In genomic region chr12:10362325-10362724, GRCh38 we compare ENCODE assay signal across 15 cellular contexts. TPM values are rescaled to one million over a fixed set of nuclear protein-coding genes. Genes with fewer than 3 reads are reported as not detected.
DNase-seq lines count a peak whose midpoint lies in the region; ATAC-seq and TF ChIP-seq lines count a peak whose summit lies in the region.
"Had no signal": no experiment of that assay in that cellular context is flagged by ENCODE, and none has a peak within 500 bp of the region (broad histone marks: within the 10 kb centered on the region; RNA-seq: fewer than 3 reads in every experiment).

No MANE protein-coding gene starts in this region.

- H3K9me3 Mint-ChIP-seq in CD14-positive monocyte (peaks cover 0 to 12% (median 3%) of the 10 kb centered on the region in 7 donors), T-cell (no peaks in the 10 kb centered on the region)
- H3K9me3 Mint-ChIP-seq: immature natural killer cell had no signal

- ATAC-seq in GM19035 (IDR thresholded peaks at IDR 0.05; ENCODE audit: unreplicated experiment) (no peak), T-cell (replicated peaks in 1 of 4) (no peak)

- H3K4me3 Mint-ChIP-seq in CD14-positive monocyte (no peak overlapping the region), T-cell (peak overlapping the region in 1 of 3 donors; percentile 40)
- H3K4me3 Mint-ChIP-seq: immature natural killer cell had no signal

- no peaks in the 10 kb centered on the region for H3K36me3 Mint-ChIP-seq in CD14-positive monocyte
- H3K36me3 Mint-ChIP-seq in T-cell, result peaks cover 3% of the 10 kb centered on the region

- 53% methylated on average over 3 of the region's 3 CpGs for whole genome bisulfite sequencing in thymus

- H3K27me3 Mint-ChIP-seq in CD14-positive monocyte (ENCODE audit: low read depth in 3 of 3) (peaks cover 0 to 4% (median 2%) of the 10 kb centered on the region in 3 donors), T-cell (no peaks in the 10 kb centered on the region)

- H3K27ac ChIP-seq in VCaP (peak overlapping the region; percentile 96), thymus (ENCODE audit: low read depth) (peak overlapping the region; percentile 1)

- CTCF ChIA-PET in T-cell (lab: Charles Lee), result no interaction called here

- H3K4me1 ChIP-seq in thymus (ENCODE audit: control insufficient read depth, insufficient read depth, low read length), result peaks cover 13% of the 10 kb centered on the region

- TF ChIP-seq CTCF in VCaP (conservative IDR thresholded peaks at IDR 0.05) (no peak), CD14-positive monocyte (IDR thresholded peaks at IDR 0.05) (no peak)

- intact Hi-C loops in CD14-positive monocyte (cut with micrococcal nuclease), result loop anchor here in 1 of 2 donors (5.0 kb wide), 1 partner anchor 45 kb away; the partner anchor contains the start of gene KLRC4

- no peaks in the 10 kb centered on the region for H3K9me3 ChIP-seq in thymus (ENCODE audit: control insufficient read depth)
- H3K9me3 ChIP-seq: thoracic aorta had no signal

- H3K4me3 ChIP-seq in thymus (ENCODE audit: low read length), result no peak overlapping the region
- H3K4me3 ChIP-seq: thoracic aorta had no signal

- POLR2A ChIA-PET in T-cell (lab: Charles Lee), result no interaction called here

- H3K27me3 ChIP-seq in thymus (ENCODE audit: control insufficient read depth, insufficient read depth), result no peaks in the 10 kb centered on the region

- no peaks in the 10 kb centered on the region for H3K36me3 ChIP-seq in thymus (ENCODE audit: control insufficient read depth, insufficient read depth)
- H3K36me3 ChIP-seq: thoracic aorta had no signal

- H3K27ac Mint-ChIP-seq in CD14-positive monocyte (no peak overlapping the region), T-cell (peak overlapping the region in 1 of 2 donors; percentile 7)

- DNase-seq in NCI-H1092 treated with DMSO at 0.1 percent for 48 hours (lab: John Stamatoyannopoulos, UW) (peak; percentile 3), NCI-H1092 (lab: John Stamatoyannopoulos, UW) (no peak), kidney tubule cell (ENCODE audit: low spot score) (peak; percentile 59), CD14-positive monocyte (ENCODE audit: low spot score) (no peak), T-cell (no peak)
- DNase-seq: H7, immature natural killer cell, NCI-H748 treated with DMSO at 0.1 percent for 48 hours, T-helper 1 cell had no signal

- H3K4me1 Mint-ChIP-seq in CD14-positive monocyte, result peaks cover 3% of the 10 kb centered on the region
- peaks cover 14 to 30% (median 27%) of the 10 kb centered on the region in 3 donors for H3K4me1 Mint-ChIP-seq in T-cell

RNA-seq across cellular contexts. Expression of gene KLRK1, which starts 27.5 kb away (rescaled TPM):
- 27.0 TPM for polyA plus RNA-seq in thymus
- 1 to 10 TPM; 1.3 TPM for polyA plus RNA-seq in CD14-positive monocyte
- 100 to 1,000 TPM in 4 of 5 donors, 10 to 100 TPM in 1; 74.5 to 162 (median 141) TPM for total RNA-seq in T-cell
- total RNA-seq: A172, H7, M059J had no signal

RNA-seq across cellular contexts. Expression of gene KLRC4, which starts 47.2 kb away (rescaled TPM):
- polyA plus RNA-seq in thymus (0.57 TPM), CD14-positive monocyte (not detected)
- 10 to 100 TPM in 3 of 5 donors, 1 to 10 TPM in 2; 7.1 to 27.1 (median 17.3) TPM for total RNA-seq in T-cell
- total RNA-seq: A172, H7, M059J had no signal

RNA-seq across cellular contexts. Expression of gene KLRD1, which starts 54.7 kb away (rescaled TPM):
- polyA plus RNA-seq in thymus, result 2.6 TPM
- under 1 TPM; 0.51 to 0.79 TPM for polyA plus RNA-seq in CD14-positive monocyte
- 10 to 100 TPM in 4 of 5 donors, 1 to 10 TPM in 1; 9.7 to 29.9 (median 24.4) TPM for total RNA-seq in T-cell
- total RNA-seq: A172, M059J had no signal

RNA-seq across cellular contexts. Expression of gene KLRC3, which starts 58.1 kb away (rescaled TPM):
- polyA plus RNA-seq in thymus (2.6 TPM), CD14-positive monocyte (not detected)
- 1 to 10 TPM; 1.3 to 9.9 (median 1.6) TPM for total RNA-seq in T-cell
- total RNA-seq: A172, H7, M059J had no signal

Comparison
In these comparisons a context has a peak if more than half of its experiments do, and no peak if none do; other contexts are left out.
1. DNase-seq: peak in NCI-H1092 treated with DMSO at 0.1 percent for 48 hours (single experiment) and kidney tubule cell (single experiment); none in NCI-H1092 (single experiment), CD14-positive monocyte (single experiment) and T-cell (0 of 34).
2. RNA of gene KLRK1, which starts 27.5 kb away (polyA plus RNA-seq): 27.0 TPM in thymus (single experiment); 1.3 TPM in CD14-positive monocyte; every median in the first group is over 10 times any median in the second.